ENCODE assay signal across 1 cellular context in genomic region chr14:100328495-100329163, GRCh38.
TF ChIP-seq lines count a peak whose summit lies in the region.

No MANE protein-coding gene starts in this region.

TF ChIP-seq in IMR-90, 13 proteins besides CTCF, POLR2A, EP300 and RAD21:
- TF ChIP-seq RCOR1 (IDR thresholded peaks at IDR 0.05; ENCODE audit: insufficient replicate concordance, low read length) (no peak), RFX5 (IDR thresholded peaks at IDR 0.05; ENCODE audit: low read depth, low read length) (no peak), MAZ (IDR thresholded peaks at IDR 0.05; ENCODE audit: borderline replicate concordance, low read depth, low read length) (no peak), SMC3 (IDR thresholded peaks at IDR 0.05; ENCODE audit: low read depth, low read length) (no peak), MXI1 (IDR thresholded peaks at IDR 0.05; ENCODE audit: borderline replicate concordance, low read depth, low read length) (no peak), BHLHE40 (IDR thresholded peaks at IDR 0.05; ENCODE audit: low read depth, low read length) (no peak)
